In the genomic region with DNA sequence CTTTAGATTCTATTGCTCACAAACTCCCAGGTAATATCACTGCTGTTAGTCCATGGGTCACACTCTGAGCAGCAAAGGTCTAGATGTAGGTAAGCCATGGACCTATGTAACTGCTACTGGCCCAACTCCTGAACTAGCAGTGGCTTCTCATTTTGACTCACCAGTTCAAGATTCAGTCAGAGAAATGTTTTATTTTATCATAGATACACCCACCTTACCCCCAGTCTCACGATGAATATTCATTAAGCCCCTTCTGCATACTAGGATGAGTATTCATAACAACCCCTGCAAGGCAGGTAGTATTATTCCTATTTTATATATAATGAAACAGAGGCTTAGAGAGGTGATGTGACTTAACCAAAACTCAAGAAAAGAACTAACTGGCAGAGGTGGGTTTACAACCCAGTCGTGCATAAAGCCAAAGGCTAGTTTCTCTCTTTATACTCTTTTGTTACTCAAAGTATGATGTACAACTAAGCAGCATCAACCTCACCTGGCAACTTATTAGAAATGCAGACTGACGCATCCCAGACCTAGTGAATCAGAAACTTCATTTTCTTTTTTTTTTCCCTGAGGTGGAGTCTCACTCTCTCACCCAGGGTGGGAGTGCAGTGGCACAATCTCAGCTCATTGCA, we compare ENCODE assay signal across 14 cellular contexts.
A peak's percentile ranks its signal among the peaks of the same experiment; 100 is the strongest.
DNase-seq lines count a peak whose midpoint lies in the region; ATAC-seq and TF ChIP-seq lines count a peak whose summit lies in the region.
"Had no signal": no experiment of that assay in that cellular context is flagged by ENCODE, and none has a peak within 500 bp of the region (broad histone marks: within the 10 kb centered on the region; RNA-seq: fewer than 3 reads in every experiment).

No MANE protein-coding gene starts in this region.

- ATAC-seq in GM18508 (IDR thresholded peaks at IDR 0.05; ENCODE audit: insufficient read depth, unreplicated experiment) (peak; percentile 78), GM21360 (IDR thresholded peaks at IDR 0.05; ENCODE audit: unreplicated experiment) (peak; percentile 81), HG02870 (IDR thresholded peaks at IDR 0.05; ENCODE audit: unreplicated experiment) (peak; percentile 90), HG03460 (IDR thresholded peaks at IDR 0.05; ENCODE audit: unreplicated experiment) (peak; percentile 52)

- no peak overlapping the region for H3K27ac Mint-ChIP-seq in mesothelial cell of epicardium
- H3K27ac Mint-ChIP-seq: activated naive CD4-positive, alpha-beta T cell treated with anti-CD3 and anti-CD28 coated beads for 36 hours; memory B cell; stimulated activated naive B cell treated with anti-CD40 and anti-IgM and Interleukin-4, amounts not matched to agents 10 μg/mL and 1 μg/mL and 100 μg/mL, for 72 hours had no signal

- DNase-seq in cerebellum (ENCODE audit: low spot score) (no peak), NCI-H1694 treated with DMSO at 0.1 percent for 48 hours (lab: John Stamatoyannopoulos, UW) (no peak), mesothelial cell of epicardium (ENCODE audit: low spot score in 2 of 2, unreplicated experiment in 2 of 2) (no peak), GF-D8 (lab: John Stamatoyannopoulos, UW) (no peak)
- DNase-seq: activated naive CD4-positive, alpha-beta T cell treated with anti-CD3 and anti-CD28 coated beads for 36 hours; DMS 273 treated with DMSO at 0.1 percent for 48 hours; effector CD8-positive, alpha-beta T cell; stimulated activated CD4-positive, alpha-beta T cell treated with anti-CD3 and anti-CD28 coated beads, Interleukin-4, amount 100 ng/mL, for 4 hours; stimulated activated naive B cell treated with anti-CD40 and anti-IgM and Interleukin-4, amounts not matched to agents 10 μg/mL and 1 μg/mL and 100 μg/mL, for 72 hours had no signal

- H3K4me1 Mint-ChIP-seq in mesothelial cell of epicardium, result peaks cover 4% of the 10 kb centered on the region
- H3K4me1 Mint-ChIP-seq: memory B cell; stimulated activated naive B cell treated with anti-CD40 and anti-IgM and Interleukin-4, amounts not matched to agents 10 μg/mL and 1 μg/mL and 100 μg/mL, for 72 hours had no signal

- H3K9me3 Mint-ChIP-seq in mesothelial cell of epicardium, result no peaks in the 10 kb centered on the region
- H3K9me3 Mint-ChIP-seq: memory B cell; stimulated activated naive B cell treated with anti-CD40 and anti-IgM and Interleukin-4, amounts not matched to agents 10 μg/mL and 1 μg/mL and 100 μg/mL, for 72 hours had no signal

- no peak overlapping the region for H3K4me3 Mint-ChIP-seq in mesothelial cell of epicardium
- H3K4me3 Mint-ChIP-seq: activated naive CD4-positive, alpha-beta T cell treated with anti-CD3 and anti-CD28 coated beads for 36 hours; memory B cell; stimulated activated naive B cell treated with anti-CD40 and anti-IgM and Interleukin-4, amounts not matched to agents 10 μg/mL and 1 μg/mL and 100 μg/mL, for 72 hours had no signal

- H3K36me3 Mint-ChIP-seq in mesothelial cell of epicardium, result no peaks in the 10 kb centered on the region
- H3K36me3 Mint-ChIP-seq: memory B cell; stimulated activated naive B cell treated with anti-CD40 and anti-IgM and Interleukin-4, amounts not matched to agents 10 μg/mL and 1 μg/mL and 100 μg/mL, for 72 hours had no signal

- TF ChIP-seq CTCF in mesothelial cell of epicardium (IDR thresholded peaks at IDR 0.05; ENCODE audit: unreplicated experiment), result no peak

- H3K27me3 Mint-ChIP-seq in mesothelial cell of epicardium (ENCODE audit: low read depth), result no peaks in the 10 kb centered on the region
- H3K27me3 Mint-ChIP-seq: memory B cell; stimulated activated naive B cell treated with anti-CD40 and anti-IgM and Interleukin-4, amounts not matched to agents 10 μg/mL and 1 μg/mL and 100 μg/mL, for 72 hours had no signal
